ENCODE assay signal across 10 cellular contexts in genomic region chr21:38380391-38381137, GRCh38.
A peak's percentile ranks its signal among the peaks of the same experiment; 100 is the strongest.
DNase-seq lines count a peak whose midpoint lies in the region; ATAC-seq, FAIRE-seq and TF ChIP-seq lines count a peak whose summit lies in the region.
"Had no signal": no experiment of that assay in that cellular context is flagged by ENCODE, and none has a peak within 500 bp of the region (broad histone marks: within the 10 kb centered on the region; RNA-seq: fewer than 3 reads in every experiment).

No MANE protein-coding gene starts in this region.

- intact Hi-C loops in left ventricle myocardium inferior (cut with micrococcal nuclease) (no loop called here), cardiac septum (cut with DNase I) (no loop called here), OCI-LY7 (cut with micrococcal nuclease; ENCODE audit: unreplicated experiment) (no loop called here), endothelial cell of umbilical vein (cut with micrococcal nuclease) (loop anchor here (10.0 kb wide), 1 partner anchor 794 kb away; no protein-coding TSS in a partner anchor), aorta (cut with DNase I) (loop anchor here in 1 of 2 donors (5.0 kb wide), 2 partner anchors 52 to 117 kb away; partner anchors contain the start of gene ERG)

- no peak for DNase-seq in left ventricle myocardium inferior
- DNase-seq in cardiac septum (ENCODE audit: low spot score): no peak
- no peak for DNase-seq in OCI-LY7 (ENCODE audit: low spot score)
- peak; percentile 48 for DNase-seq in endothelial cell of umbilical vein (ENCODE audit: low read depth, low spot score)
- DNase-seq in aorta: peak in 1 of 2 donors; percentile 56
- no peak for DNase-seq in activated effector memory CD4-positive, alpha-beta T cell treated with anti-CD3 and anti-CD28 coated beads, Interleukin-2, amount 50 U/mL, for 16 hours
- no peak for DNase-seq in NCI-H146 (lab: John Stamatoyannopoulos, UW)
- DNase-seq: upper lobe of left lung had no signal

- H3K27ac ChIP-seq in left ventricle myocardium inferior (replicated peaks) (no peak overlapping the region), OCI-LY7 (ENCODE audit: low read depth, low read length, poor library complexity, severe bottlenecking) (no peak overlapping the region), endothelial cell of umbilical vein (ENCODE audit: insufficient read depth, low read depth, low read length) (no peak overlapping the region), aorta (ENCODE audit: low read depth in 1 of 2, low read length in 2 of 2) (peak overlapping the region; percentile 85 to 94)
- H3K27ac ChIP-seq: upper lobe of left lung had no signal

- H4K20me1 ChIP-seq in OCI-LY7 (ENCODE audit: insufficient read depth, low read length): no peaks in the 10 kb centered on the region
- H4K20me1 ChIP-seq in endothelial cell of umbilical vein (replicated peaks; ENCODE audit: control insufficient read depth, extremely low read depth, insufficient read depth, low read length): no peaks in the 10 kb centered on the region

- dilution Hi-C loops in endothelial cell of umbilical vein (cut with MboI; ENCODE audit: extremely low pct_ligation_motif_present, low sequenced_read_pairs): no loop called here

- peak; percentile 25 for TF ChIP-seq CTCF in left ventricle myocardium inferior (IDR thresholded peaks at IDR 0.05; ENCODE audit: borderline replicate concordance)
- TF ChIP-seq CTCF in OCI-LY7 (conservative IDR thresholded peaks at IDR 0.05; ENCODE audit: low read length): peak; percentile 37; the same call in 1 of the 2 replicates
- peak; percentile 13 to 18 for TF ChIP-seq CTCF in endothelial cell of umbilical vein (IDR thresholded peaks at IDR 0.05; ENCODE audit: extremely low read depth in 1 of 2, insufficient read depth in 1 of 2, low read depth in 1 of 2, low read length in 2 of 2)

- H3K27me3 ChIP-seq in left ventricle myocardium inferior (ENCODE audit: low read depth) (no peaks in the 10 kb centered on the region), endothelial cell of umbilical vein (ENCODE audit: control insufficient read depth in 2 of 2, insufficient read depth in 2 of 2, low read length in 2 of 2) (no peaks in the 10 kb centered on the region), aorta (ENCODE audit: control insufficient read depth in 1 of 2, insufficient read depth in 2 of 2, low read length in 1 of 2) (no peaks in the 10 kb centered on the region)
- H3K27me3 ChIP-seq: upper lobe of left lung had no signal

- no peak overlapping the region for H3K9ac ChIP-seq in endothelial cell of umbilical vein (replicated peaks; ENCODE audit: extremely low read depth, insufficient read depth, low read length)

- BruUV-seq in OCI-LY7 (replicated peaks; lab: Mats Ljungman, UMichigan) (no TSS peak), endothelial cell of umbilical vein (replicated peaks; lab: Mats Ljungman, UMichigan) (no TSS peak)

- H3K4me2 ChIP-seq in OCI-LY7 (ENCODE audit: low read length) (no peak overlapping the region), endothelial cell of umbilical vein (ENCODE audit: insufficient read depth, low read length) (no peak overlapping the region)

- H3K4me1 ChIP-seq in left ventricle myocardium inferior: peaks cover 21% of the 10 kb centered on the region
- H3K4me1 ChIP-seq in OCI-LY7 (ENCODE audit: insufficient read depth, low read length, poor library complexity, severe bottlenecking): no peaks in the 10 kb centered on the region
- peaks cover 49% of the 10 kb centered on the region for H3K4me1 ChIP-seq in endothelial cell of umbilical vein (ENCODE audit: control insufficient read depth, extremely low read depth, insufficient read depth, low read length)
- H3K4me1 ChIP-seq in aorta (ENCODE audit: control insufficient read depth in 1 of 2, insufficient read depth in 2 of 2, low read length in 2 of 2): peaks cover 0 to 3% of the 10 kb centered on the region in 2 donors

- no peaks in the 10 kb centered on the region for H3K9me3 ChIP-seq in left ventricle myocardium inferior (replicated peaks)
- no peaks in the 10 kb centered on the region for H3K9me3 ChIP-seq in OCI-LY7 (ENCODE audit: low read length)
- H3K9me3 ChIP-seq in endothelial cell of umbilical vein (replicated peaks; ENCODE audit: control insufficient read depth, insufficient read depth, low read length): no peaks in the 10 kb centered on the region
- no peaks in the 10 kb centered on the region for H3K9me3 ChIP-seq in aorta (ENCODE audit: control insufficient read depth, low read length)
- H3K9me3 ChIP-seq: upper lobe of left lung had no signal

- no peaks in the 10 kb centered on the region for H3K9me1 ChIP-seq in endothelial cell of umbilical vein (replicated peaks; ENCODE audit: control insufficient read depth, extremely low read depth, insufficient read depth, low read length)

- H3K4me3 ChIP-seq in left ventricle myocardium inferior: no peak overlapping the region
- H3K4me3 ChIP-seq in OCI-LY7 (ENCODE audit: low read depth, low read length, poor library complexity, severe bottlenecking): no peak overlapping the region
- no peak overlapping the region for H3K4me3 ChIP-seq in endothelial cell of umbilical vein (replicated peaks in 1 of 3; ENCODE audit: insufficient read depth in 1 of 3, low read depth in 1 of 3, low read length in 3 of 3)
- no peak overlapping the region for H3K4me3 ChIP-seq in aorta (ENCODE audit: low read length in 2 of 2)
- H3K4me3 ChIP-seq: upper lobe of left lung had no signal

- H3K9me2 ChIP-seq in OCI-LY7 (ENCODE audit: insufficient read depth, low read length): no peaks in the 10 kb centered on the region

- no peak overlapping the region for H2AFZ ChIP-seq in OCI-LY7 (ENCODE audit: low read length)
- H2AFZ ChIP-seq in endothelial cell of umbilical vein (ENCODE audit: low read depth, low read length): no peak overlapping the region

- no peak for TF ChIP-seq POLR2A in endothelial cell of umbilical vein (IDR thresholded peaks at IDR 0.05; ENCODE audit: low read depth, low read length)

- FAIRE-seq in endothelial cell of umbilical vein (lab: Jason Lieb, UNC): no peak

- POLR2A ChIA-PET in OCI-LY7 (lab: Charles Lee): no interaction called here
- POLR2A ChIA-PET in endothelial cell of umbilical vein (lab: Charles Lee): no interaction called here

- ATAC-seq in aorta (ENCODE audit: low FRiP score) (no peak), HG03342 (IDR thresholded peaks at IDR 0.05; ENCODE audit: unreplicated experiment) (no peak)
- ATAC-seq: left lobe of liver had no signal

- 2 to 7% methylated on average over 6 of the region's 6 CpGs for WGBS in aorta, 2 donors

- H3K79me2 ChIP-seq in OCI-LY7 (ENCODE audit: insufficient read depth, low read depth, low read length) (no peaks in the 10 kb centered on the region), endothelial cell of umbilical vein (ENCODE audit: control insufficient read depth, insufficient read depth, low read length) (peaks cover 17% of the 10 kb centered on the region)

- H3K36me3 ChIP-seq in left ventricle myocardium inferior (no peaks in the 10 kb centered on the region), OCI-LY7 (ENCODE audit: insufficient read depth, low read length) (no peaks in the 10 kb centered on the region), endothelial cell of umbilical vein (ENCODE audit: control insufficient read depth in 2 of 2, extremely low read depth in 1 of 2, insufficient read depth in 2 of 2, low read length in 2 of 2) (peaks cover 29 to 33% of the 10 kb centered on the region in 2 experiments), aorta (ENCODE audit: control insufficient read depth in 1 of 2, insufficient read depth in 2 of 2, low read length in 1 of 2) (no peaks in the 10 kb centered on the region)

- CTCF ChIA-PET in OCI-LY7 (lab: Charles Lee; ENCODE audit: unreplicated experiment) (no interaction called here), endothelial cell of umbilical vein (lab: Charles Lee) (interaction anchor here (1.6 kb wide), 1 partner anchor 119 kb away, joined by 3 read pairs; no protein-coding TSS in a partner anchor)

TF ChIP-seq in endothelial cell of umbilical vein, 7 proteins besides CTCF, POLR2A, EP300 and RAD21:
- TF ChIP-seq MYC (IDR thresholded peaks at IDR 0.05; ENCODE audit: low read depth, low read length) (no peak), JUN (IDR thresholded peaks at IDR 0.05; ENCODE audit: borderline replicate concordance, insufficient read depth, insufficient read length, low read depth) (no peak), POLR2AphosphoS5 (IDR thresholded peaks at IDR 0.05; ENCODE audit: insufficient read depth, low read depth, low read length) (no peak), EZH2 (IDR thresholded peaks at IDR 0.05; ENCODE audit: borderline replicate concordance, low read depth, low read length, severe bottlenecking) (no peak), FOS (IDR thresholded peaks at IDR 0.05; ENCODE audit: borderline replicate concordance, insufficient read depth, low read length) (no peak), GATA2 (IDR thresholded peaks at IDR 0.05; ENCODE audit: insufficient read depth, insufficient read length, low read depth, low read length) (no peak)
- TF ChIP-seq, protein P1, sequence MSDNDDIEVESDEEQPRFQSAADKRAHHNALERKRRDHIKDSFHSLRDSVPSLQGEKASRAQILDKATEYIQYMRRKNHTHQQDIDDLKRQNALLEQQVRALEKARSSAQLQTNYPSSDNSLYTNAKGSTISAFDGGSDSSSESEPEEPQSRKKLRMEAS (IDR thresholded peaks at IDR 0.05; ENCODE audit: insufficient read depth, insufficient read length): no peak

Comparison
In these comparisons a context has a peak if more than half of its experiments do, and no peak if none do; other contexts are left out.
1. H3K27ac ChIP-seq: peak in aorta (2 of 2); none in left ventricle myocardium inferior (single experiment), OCI-LY7 (single experiment) and endothelial cell of umbilical vein (single experiment).
2. Peak in every context shown above with its lines, with median percentiles within 50 percentile points of each other: CTCF ChIP-seq.